Comparison of ENCODE assay signal across 27 cellular contexts in genomic region chr3:72341943-72342342, GRCh38.
A peak's percentile ranks its signal among the peaks of the same experiment; 100 is the strongest.
DNase-seq lines count a peak whose midpoint lies in the region; ATAC-seq and TF ChIP-seq lines count a peak whose summit lies in the region.
"Had no signal": no experiment of that assay in that cellular context is flagged by ENCODE, and none has a peak within 500 bp of the region (broad histone marks: within the 10 kb centered on the region; RNA-seq: fewer than 3 reads in every experiment).

No MANE protein-coding gene starts in this region.

- peak overlapping the region in 1 of 2 experiments; percentile 27 for H3K23ac ChIP-seq in mesenchymal stem cell (ENCODE audit: low read length in 2 of 2)

- CTCF ChIA-PET in RWPE1 (lab: Yijun Ruan, JAX), result no interaction called here

- H3K4me2 ChIP-seq in mesenchymal stem cell (ENCODE audit: low read length, poor library complexity, severe bottlenecking), result no peak overlapping the region

- peak overlapping the region; percentile 29 to 64 for H3K18ac ChIP-seq in mesenchymal stem cell (ENCODE audit: low read depth in 1 of 2, low read length in 2 of 2)

- no peak for TF ChIP-seq POLR2A in heart left ventricle (IDR thresholded peaks at IDR 0.05)
- TF ChIP-seq POLR2A in uterus (IDR thresholded peaks at IDR 0.05), result no peak

- H3K36me3 ChIP-seq in heart left ventricle, result no peaks in the 10 kb centered on the region
- no peaks in the 10 kb centered on the region for H3K36me3 ChIP-seq in mesenchymal stem cell (ENCODE audit: control insufficient read depth in 1 of 2, insufficient read depth in 2 of 2, low read depth in 1 of 2, low read length in 2 of 2)
- no peaks in the 10 kb centered on the region for H3K36me3 ChIP-seq in uterus
- H3K36me3 ChIP-seq: right atrium auricular region, upper lobe of left lung had no signal

- DNase-seq in Right ventricle myocardium inferior (ENCODE audit: missing footprints) (no peak), heart left ventricle (no peak), RWPE1 (ENCODE audit: low spot score) (no peak), mesenchymal stem cell (peak; percentile 17), uterus (peak in 1 of 2 donors; percentile 45), NCI-H446 treated with DMSO at 0.1 percent for 48 hours (lab: John Stamatoyannopoulos, UW) (no peak), KBM-7 (no peak), NCI-H1105 treated with DMSO at 0.1 percent for 48 hours (lab: John Stamatoyannopoulos, UW) (no peak)
- DNase-seq: activated B cell treated with CpG ODN at 0.5 μM for 24 hours; activated CD4-positive, alpha-beta T cell treated with anti-CD3 and anti-CD28 coated beads, Interleukin-2, amount 50 U/mL, for 4 hours; activated CD8-positive, alpha-beta memory T cell treated with anti-CD3 and anti-CD28 coated beads, Interleukin-2, amount 50 U/mL, for 48 hours; activated gamma-delta T cell; DMS53; left ventricle myocardium superior; midbrain; naive thymus-derived CD4-positive, alpha-beta T cell; NCI-H1105; NCI-H2081; NCI-H345; NK-92 treated with Interleukin-12 subunit alpha and Interleukin-12 subunit beta, amount 100 ng/mL, for 24 hours; SIG-M5; stimulated activated CD4-positive, alpha-beta T cell treated with anti-CD3 and anti-CD28 coated beads, Interleukin-2, amount 100 ng/mL, for 48 hours; T-helper 9 cell; upper lobe of left lung had no signal

- POLR2A ChIA-PET in RWPE1 (lab: Yijun Ruan, JAX; ENCODE audit: low non-redundant PET), result no interaction called here

- H3K79me1 ChIP-seq in mesenchymal stem cell (replicated peaks; ENCODE audit: low read length, poor library complexity, severe bottlenecking), result no peaks in the 10 kb centered on the region

- no peak overlapping the region for H4K91ac ChIP-seq in mesenchymal stem cell (ENCODE audit: low read length)

- H2BK5ac ChIP-seq in mesenchymal stem cell (ENCODE audit: low read depth, low read length, poor library complexity, severe bottlenecking), result no peak overlapping the region

- H3K4me3 ChIP-seq in heart left ventricle (no peak overlapping the region), mesenchymal stem cell (ENCODE audit: insufficient read depth in 1 of 2, low read depth in 1 of 2, low read length in 2 of 2) (no peak overlapping the region), uterus (no peak overlapping the region)
- H3K4me3 ChIP-seq: right atrium auricular region, upper lobe of left lung had no signal

- 50 to 67% (median 58%) methylated on average over 2 of the region's 2 CpGs for WGBS in heart left ventricle, 4 donors
- WGBS in mesenchymal stem cell, result 85% methylated on average over 1 of the region's 2 CpGs

- peak overlapping the region; percentile 51 to 93 for H2BK12ac ChIP-seq in mesenchymal stem cell (ENCODE audit: low read length in 2 of 2)

- H3K14ac ChIP-seq in mesenchymal stem cell (ENCODE audit: low read length in 2 of 2), result no peak overlapping the region

- no peak overlapping the region for H2BK120ac ChIP-seq in mesenchymal stem cell (ENCODE audit: low read depth, low read length)

- intact Hi-C loops in Right ventricle myocardium inferior (cut with DNase I), result no loop called here
- intact Hi-C loops in heart left ventricle (cut with DNase I), result no loop called here
- intact Hi-C loops in uterus (cut with DNase I; ENCODE audit: low total_unique reads), result no loop called here

- in situ Hi-C loops in KBM-7 (cut with MboI; ENCODE audit: low pct_unique_long_range_greater_than_20kb, low sequenced_read_pairs), result no loop called here

- no peak overlapping the region for H2BK15ac ChIP-seq in mesenchymal stem cell (ENCODE audit: low read depth, poor library complexity, severe bottlenecking)

- peak overlapping the region in 1 of 2 experiments; percentile 50 for H3K4ac ChIP-seq in mesenchymal stem cell (ENCODE audit: low read depth in 1 of 2, low read length in 2 of 2)

- TF ChIP-seq CTCF in heart left ventricle (IDR thresholded peaks at IDR 0.05) (no peak), RWPE1 (conservative IDR thresholded peaks at IDR 0.05; ENCODE audit: low read depth) (no peak), uterus (IDR thresholded peaks at IDR 0.05) (no peak)

- peak; percentile 10 for ATAC-seq in Right ventricle myocardium inferior
- ATAC-seq in heart left ventricle, result no peak
- ATAC-seq: left ventricle myocardium superior; naive thymus-derived CD4-positive, alpha-beta T cell; Panc1 had no signal

- no peaks in the 10 kb centered on the region for H3K9me3 ChIP-seq in heart left ventricle
- no peaks in the 10 kb centered on the region for H3K9me3 ChIP-seq in mesenchymal stem cell (ENCODE audit: control insufficient read depth, low read length)
- no peaks in the 10 kb centered on the region for H3K9me3 ChIP-seq in uterus
- H3K9me3 ChIP-seq: right atrium auricular region, upper lobe of left lung had no signal

- H4K8ac ChIP-seq in mesenchymal stem cell (ENCODE audit: low read length), result no peak overlapping the region

- peaks cover 0 to 31% (median 14%) of the 10 kb centered on the region in 12 donors for H3K4me1 ChIP-seq in heart left ventricle
- peaks cover 19% of the 10 kb centered on the region for H3K4me1 ChIP-seq in mesenchymal stem cell (ENCODE audit: control insufficient read depth, insufficient read depth, low read depth, low read length)
- peaks cover 3 to 12% of the 10 kb centered on the region in 2 donors for H3K4me1 ChIP-seq in uterus
- H3K4me1 ChIP-seq: parathyroid adenoma had no signal

- no peak overlapping the region for H3K27ac ChIP-seq in heart left ventricle
- peak overlapping the region; percentile 91 for H3K27ac ChIP-seq in RWPE1
- no peak overlapping the region for H3K27ac ChIP-seq in mesenchymal stem cell (ENCODE audit: low read length, poor library complexity, severe bottlenecking)
- peak overlapping the region; percentile 75 to 76 for H3K27ac ChIP-seq in uterus
- H3K27ac ChIP-seq: parathyroid adenoma, right atrium auricular region, upper lobe of left lung had no signal

- H3K27me3 ChIP-seq in heart left ventricle, result no peaks in the 10 kb centered on the region
- H3K27me3 ChIP-seq in mesenchymal stem cell (ENCODE audit: control insufficient read depth in 1 of 2, insufficient read depth in 1 of 2, low read length in 2 of 2), result no peaks in the 10 kb centered on the region
- no peaks in the 10 kb centered on the region for H3K27me3 ChIP-seq in uterus
- H3K27me3 ChIP-seq: right atrium auricular region, upper lobe of left lung had no signal

- H2AK5ac ChIP-seq in mesenchymal stem cell (ENCODE audit: low read length, severe bottlenecking), result no peak overlapping the region

- H2AFZ ChIP-seq in mesenchymal stem cell (ENCODE audit: low read depth, low read length), result no peak overlapping the region
- H2AFZ ChIP-seq: parathyroid adenoma had no signal

- no peak overlapping the region for H3K9ac ChIP-seq in mesenchymal stem cell (ENCODE audit: low read length)
- H3K9ac ChIP-seq: parathyroid adenoma had no signal

Comparison
In these comparisons a context has a peak if more than half of its experiments do, and no peak if none do; other contexts are left out.
1. H3K27ac ChIP-seq: peak in RWPE1 (single experiment) and uterus (2 of 2); none in heart left ventricle (0 of 12) and mesenchymal stem cell (single experiment).